8 cellular contexts compared by ENCODE assay signal in genomic region chr19:41934849-41935374, GRCh38. TPM values are rescaled to one million over a fixed set of nuclear protein-coding genes. Genes with fewer than 3 reads are reported as not detected.
DNase-seq lines count a peak whose midpoint lies in the region; FAIRE-seq and TF ChIP-seq lines count a peak whose summit lies in the region.

No MANE protein-coding gene starts in this region.

- FAIRE-seq in GM19239 (lab: Jason Lieb, UNC): peak; percentile 66

- H3K4me3 ChIP-seq in coronary artery: no peak overlapping the region

- peak; percentile 91 for TF ChIP-seq CTCF in AG09319 (IDR thresholded peaks at IDR 0.05; ENCODE audit: low read depth, low read length)
- TF ChIP-seq CTCF in coronary artery (IDR thresholded peaks at IDR 0.05): peak; percentile 63

- DNase-seq in AG09319 (ENCODE audit: extremely low read depth, low read depth) (no peak), GM19239 (ENCODE audit: insufficient read length, low spot score) (peak; percentile 97), NCI-H510A treated with DMSO at 0.1 percent for 48 hours (lab: John Stamatoyannopoulos, UW) (peak; percentile 72), coronary artery (ENCODE audit: low spot score) (no peak), lung microvascular endothelial cell (ENCODE audit: low read depth in 2 of 2) (peak; percentile 58 to 69), middle frontal gyrus (ENCODE audit: extremely low spot score, low spot score) (no peak)
- DNase-seq in activated CD4-positive, alpha-beta T cell treated with anti-CD3 and anti-CD28 coated beads, Interleukin-2, amount 50 U/mL, for 1 hour: peak; percentile 75
- peak; percentile 62 for DNase-seq in stimulated activated CD8-positive, alpha-beta memory T cell treated with anti-CD3 and anti-CD28 coated beads, Interleukin-4, amount 100 ng/mL, for 24 hours (ENCODE audit: low read depth)

- H3K27ac ChIP-seq in coronary artery: no peak overlapping the region

RNA-seq across cellular contexts. Expression of gene ERFL, which starts 6.7 kb away (rescaled TPM):
- total RNA-seq in lung microvascular endothelial cell: not detected in 2 replicates

RNA-seq across cellular contexts. Expression of gene RABAC1, which starts 24.2 kb away (rescaled TPM):
- total RNA-seq in lung microvascular endothelial cell: 125 and 173 TPM in 2 replicates

RNA-seq across cellular contexts. Expression of gene ARHGEF1, which starts 51.9 kb away (rescaled TPM):
- total RNA-seq in lung microvascular endothelial cell: 24.0 and 34.7 TPM in 2 replicates

RNA-seq across cellular contexts. Expression of gene CD79A, which starts 57.8 kb away (rescaled TPM):
- total RNA-seq in lung microvascular endothelial cell: not detected in 2 replicates

RNA-seq across cellular contexts. Expression of gene ATP1A3, which starts 59.1 kb away (rescaled TPM):
- total RNA-seq in lung microvascular endothelial cell: under 0.01 TPM in 1 of 2 replicates, not detected in the other

Comparison
In these comparisons a context has a peak if more than half of its experiments do, and no peak if none do; other contexts are left out.
1. DNase-seq: peak in GM19239 (single experiment), NCI-H510A treated with DMSO at 0.1 percent for 48 hours (single experiment), activated CD4-positive, alpha-beta T cell treated with anti-CD3 and anti-CD28 coated beads, Interleukin-2, amount 50 U/mL, for 1 hour (single experiment), lung microvascular endothelial cell (2 of 2) and stimulated activated CD8-positive, alpha-beta memory T cell treated with anti-CD3 and anti-CD28 coated beads, Interleukin-4, amount 100 ng/mL, for 24 hours (single experiment); none in AG09319 (single experiment), coronary artery (single experiment) and middle frontal gyrus (single experiment).